ENCODE assay signal across 13 cellular contexts in the genomic region with DNA sequence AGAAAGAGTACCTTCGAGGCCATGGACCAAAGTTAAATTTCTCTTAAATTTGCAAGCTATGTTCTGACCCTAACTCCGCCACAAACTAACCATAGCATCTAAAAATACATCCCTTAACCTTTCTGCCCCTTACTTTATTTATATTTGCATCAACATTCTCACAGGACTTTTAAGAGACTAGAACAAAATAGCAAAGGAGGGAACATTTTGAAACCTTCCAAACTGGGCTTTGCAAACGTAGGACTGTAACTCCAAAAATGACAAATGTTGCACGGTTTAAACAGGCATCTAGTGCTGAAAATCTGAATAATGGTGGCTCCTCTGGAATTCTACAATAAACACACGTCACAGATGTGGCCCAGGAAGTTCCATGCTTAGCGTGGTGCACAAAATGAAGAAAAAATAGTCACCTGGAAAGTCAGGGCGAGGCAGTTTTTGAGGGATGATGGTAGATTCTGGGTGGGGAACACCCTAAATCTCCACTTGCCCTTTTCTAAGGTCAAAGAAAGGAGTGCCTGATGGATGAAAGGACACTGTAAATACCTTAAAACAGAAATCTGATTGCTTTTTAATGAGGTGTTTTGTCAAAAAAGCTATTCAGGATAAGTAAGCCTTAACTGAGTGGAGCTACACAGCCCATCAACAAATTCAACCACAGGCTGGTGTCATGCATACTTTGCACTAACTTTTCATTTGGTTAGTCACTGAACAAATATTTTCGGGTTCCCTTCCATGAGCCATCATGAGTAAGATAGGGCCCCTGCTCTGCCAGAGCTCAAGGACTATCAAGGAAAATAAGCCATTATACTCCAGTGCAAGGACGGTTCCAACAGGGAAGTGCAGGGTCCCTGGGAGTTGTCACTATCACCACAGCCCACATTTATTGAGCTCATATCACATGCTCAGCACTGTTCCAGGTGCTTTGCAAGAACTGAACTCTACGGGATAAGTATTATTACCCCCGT. TPM values are rescaled to one million over a fixed set of nuclear protein-coding genes. Genes with fewer than 3 reads are reported as not detected.
DNase-seq lines count a peak whose midpoint lies in the region; ATAC-seq and TF ChIP-seq lines count a peak whose summit lies in the region.
"Had no signal": no experiment of that assay in that cellular context is flagged by ENCODE, and none has a peak within 500 bp of the region (broad histone marks: within the 10 kb centered on the region; RNA-seq: fewer than 3 reads in every experiment).

No MANE protein-coding gene starts in this region.

- peaks cover 30 to 92% (median 77%) of the 10 kb centered on the region in 7 donors for H3K4me1 Mint-ChIP-seq in naive thymus-derived CD4-positive, alpha-beta T cell

- POLR2A ChIA-PET in naive thymus-derived CD4-positive, alpha-beta T cell (lab: Charles Lee) = interaction anchor here (0.6 to 0.7 kb wide), 2 partner anchors 15 to 832 kb away, joined by 3 read pairs; no protein-coding TSS in a partner anchor

- no peaks in the 10 kb centered on the region for H3K27me3 ChIP-seq in brain microvascular endothelial cell (replicated peaks)
- no peaks in the 10 kb centered on the region for H3K27me3 ChIP-seq in vagina
- H3K27me3 ChIP-seq in naive thymus-derived CD4-positive, alpha-beta T cell (ENCODE audit: control insufficient read depth in 2 of 2, insufficient read depth in 2 of 2, low read length in 2 of 2) = no peaks in the 10 kb centered on the region
- H3K27me3 ChIP-seq: neutrophil had no signal

- no peak overlapping the region for H3K4me3 Mint-ChIP-seq in naive thymus-derived CD4-positive, alpha-beta T cell
- H3K4me3 Mint-ChIP-seq: CD8-positive, alpha-beta memory T cell had no signal

- DNase-seq in Right ventricle myocardium inferior (ENCODE audit: missing footprints) = no peak
- no peak for DNase-seq in cardiac septum (ENCODE audit: low spot score)
- DNase-seq in brain microvascular endothelial cell = peak; percentile 91
- DNase-seq in kidney glomerular epithelial cell (lab: John Stamatoyannopoulos, UW) = peak; percentile 89
- no peak for DNase-seq in vagina (ENCODE audit: extremely low spot score in 2 of 2)
- DNase-seq in naive thymus-derived CD4-positive, alpha-beta T cell = no peak
- DNase-seq in erythroblast (lab: John Stamatoyannopoulos, UW) = no peak
- DNase-seq: CD8-positive, alpha-beta memory T cell; central memory CD4-positive, alpha-beta T cell; stimulated activated naive CD4-positive, alpha-beta T cell; T-helper 1 cell had no signal

- H3K27me3 Mint-ChIP-seq in naive thymus-derived CD4-positive, alpha-beta T cell = no peaks in the 10 kb centered on the region
- H3K27me3 Mint-ChIP-seq: CD8-positive, alpha-beta memory T cell had no signal

- peak overlapping the region; percentile 20 for H3K4me3 ChIP-seq in brain microvascular endothelial cell (ENCODE audit: low read depth, low read length)
- no peak overlapping the region for H3K4me3 ChIP-seq in vagina
- no peak overlapping the region for H3K4me3 ChIP-seq in naive thymus-derived CD4-positive, alpha-beta T cell (ENCODE audit: low read length)

- peaks cover 69% of the 10 kb centered on the region for H3K4me1 ChIP-seq in vagina
- peaks cover 6 to 10% of the 10 kb centered on the region in 2 donors for H3K4me1 ChIP-seq in naive thymus-derived CD4-positive, alpha-beta T cell (ENCODE audit: control insufficient read depth in 2 of 2, insufficient read depth in 2 of 2, low read length in 2 of 2)

- TF ChIP-seq POLR2A in vagina (IDR thresholded peaks at IDR 0.05) = no peak
- no peak for TF ChIP-seq POLR2A in erythroblast (IDR thresholded peaks at IDR 0.05; ENCODE audit: low read length)

- CTCF ChIA-PET in naive thymus-derived CD4-positive, alpha-beta T cell (lab: Charles Lee) = no interaction called here

- H3K36me3 ChIP-seq in brain microvascular endothelial cell (replicated peaks) (no peaks in the 10 kb centered on the region), vagina (no peaks in the 10 kb centered on the region)
- peaks cover 0 to 4% (median 0%) of the 10 kb centered on the region in 3 experiments for H3K36me3 ChIP-seq in naive thymus-derived CD4-positive, alpha-beta T cell (ENCODE audit: control insufficient read depth in 2 of 3, insufficient read depth in 3 of 3, low read length in 3 of 3)
- H3K36me3 ChIP-seq: neutrophil had no signal

- H3K9me3 Mint-ChIP-seq in naive thymus-derived CD4-positive, alpha-beta T cell = no peaks in the 10 kb centered on the region
- H3K9me3 Mint-ChIP-seq: CD8-positive, alpha-beta memory T cell had no signal

- no peaks in the 10 kb centered on the region for H3K9me3 ChIP-seq in vagina
- no peaks in the 10 kb centered on the region for H3K9me3 ChIP-seq in naive thymus-derived CD4-positive, alpha-beta T cell (ENCODE audit: control insufficient read depth in 2 of 3, low read length in 3 of 3)
- H3K9me3 ChIP-seq: neutrophil had no signal

- peaks cover 0 to 22% (median 0%) of the 10 kb centered on the region in 5 donors for H3K36me3 Mint-ChIP-seq in naive thymus-derived CD4-positive, alpha-beta T cell

- intact Hi-C loops in Right ventricle myocardium inferior (cut with DNase I) = no loop called here
- intact Hi-C loops in cardiac septum (cut with DNase I) = no loop called here
- intact Hi-C loops in vagina (cut with DNase I) = no loop called here
- intact Hi-C loops in naive thymus-derived CD4-positive, alpha-beta T cell (cut with micrococcal nuclease) = no loop called here

- H3K27ac ChIP-seq in brain microvascular endothelial cell = peak overlapping the region; percentile 95
- peak overlapping the region; percentile 40 for H3K27ac ChIP-seq in vagina
- no peak overlapping the region for H3K27ac ChIP-seq in naive thymus-derived CD4-positive, alpha-beta T cell (ENCODE audit: low read depth, low read length)
- H3K27ac ChIP-seq: neutrophil had no signal

- in situ Hi-C loops in brain microvascular endothelial cell (cut with HindIII; ENCODE audit: low pct_ligation_motif_present, low sequenced_read_pairs) = no loop called here

- peak; percentile 28 for ATAC-seq in Right ventricle myocardium inferior
- no peak for ATAC-seq in naive thymus-derived CD4-positive, alpha-beta T cell
- no peak for ATAC-seq in HG02759 (IDR thresholded peaks at IDR 0.05; ENCODE audit: unreplicated experiment)

- no peak for TF ChIP-seq CTCF in brain microvascular endothelial cell (IDR thresholded peaks at IDR 0.05; ENCODE audit: low read depth, low read length, missing control alignments)
- no peak for TF ChIP-seq CTCF in vagina (IDR thresholded peaks at IDR 0.05)

- peak overlapping the region in 2 of 9 donors; percentile 34 to 52 for H3K27ac Mint-ChIP-seq in naive thymus-derived CD4-positive, alpha-beta T cell

RNA-seq across cellular contexts. Expression of a gene that starts 21.2 kb away (rescaled TPM):
- total RNA-seq in Right ventricle myocardium inferior = 58.1 TPM
- 66.2 TPM for total RNA-seq in cardiac septum
- total RNA-seq in vagina = 52.1 TPM
- 10 to 100 TPM; 58.8 to 92.7 (median 70.6) TPM for total RNA-seq in naive thymus-derived CD4-positive, alpha-beta T cell
- polyA plus RNA-seq in naive thymus-derived CD4-positive, alpha-beta T cell = 10 to 100 TPM; 26.3 to 45.6 TPM

Comparison
In these comparisons a context has a peak if more than half of its experiments do, and no peak if none do; other contexts are left out.
1. DNase-seq: peak in brain microvascular endothelial cell (single experiment) and kidney glomerular epithelial cell (single experiment); none in Right ventricle myocardium inferior (single experiment), cardiac septum (single experiment), vagina (0 of 2), naive thymus-derived CD4-positive, alpha-beta T cell (0 of 9) and erythroblast (0 of 2).